In the genomic region with DNA sequence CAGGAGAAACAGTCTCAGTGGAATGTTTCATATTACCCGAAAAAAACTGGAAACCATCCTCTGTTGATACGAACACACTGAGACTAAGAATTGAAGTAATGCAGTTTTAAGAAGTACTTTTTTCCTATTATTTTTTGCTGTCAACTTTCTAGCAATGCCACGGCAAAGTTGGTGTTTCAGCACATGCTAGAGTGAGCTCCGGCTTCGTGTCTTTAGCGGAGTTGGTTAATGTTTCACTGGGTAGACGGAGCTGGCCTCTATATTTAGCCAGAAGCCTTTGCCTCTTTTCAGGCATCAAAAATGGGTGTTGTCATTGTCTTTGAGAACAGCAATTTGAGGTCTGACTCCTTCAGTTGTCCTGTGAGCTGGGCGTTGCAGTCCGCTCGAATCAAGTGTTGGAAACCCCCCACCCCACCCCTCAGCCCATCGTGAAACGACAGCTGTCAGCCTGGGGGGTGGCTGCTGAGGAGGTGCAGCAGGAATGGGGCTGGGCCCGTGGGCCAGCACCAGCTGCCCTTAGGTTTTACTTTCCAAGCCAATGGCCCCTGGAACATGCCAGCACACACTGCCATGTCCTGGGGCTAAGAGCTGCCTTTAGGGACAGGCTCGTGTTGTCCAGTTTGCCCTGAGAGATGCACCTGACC, we compare ENCODE assay signal across 8 cellular contexts. TPM values are rescaled to one million over a fixed set of nuclear protein-coding genes. Genes with fewer than 3 reads are reported as not detected.
DNase-seq lines count a peak whose midpoint lies in the region; ATAC-seq and TF ChIP-seq lines count a peak whose summit lies in the region.
"Not testable (repeated sequence)": the region's sequence is repeated elsewhere in the genome, so short reads cannot be mapped to it uniquely, and the experiment has no call there.
"Had no signal": no experiment of that assay in that cellular context is flagged by ENCODE, and none has a peak within 500 bp of the region (broad histone marks: within the 10 kb centered on the region; RNA-seq: fewer than 3 reads in every experiment).

No MANE protein-coding gene starts in this region.

- H3K36me3 ChIP-seq in RWPE2 (ENCODE audit: low read depth); kidney epithelial cell (ENCODE audit: control insufficient read depth, insufficient read depth, low read length); lower lobe of right lung; psoas muscle (ENCODE audit: insufficient read depth in 1 of 2, low read depth in 1 of 2); spleen: not testable (repeated sequence)

- not testable (repeated sequence) for TF ChIP-seq POLR2A in spleen (IDR thresholded peaks at IDR 0.05)

- not testable (repeated sequence) for H3K27ac ChIP-seq in RWPE2 (ENCODE audit: poor library complexity, severe bottlenecking); lower lobe of right lung; spleen
- H3K27ac ChIP-seq in psoas muscle: peak overlapping the region; percentile 58

- not testable (repeated sequence) for TF ChIP-seq CTCF in RWPE2 (IDR thresholded peaks at IDR 0.05; ENCODE audit: poor library complexity, severe bottlenecking); kidney epithelial cell (IDR thresholded peaks at IDR 0.05; ENCODE audit: insufficient read depth, low read length, poor library complexity, severe bottlenecking); lower lobe of right lung (IDR thresholded peaks at IDR 0.05); psoas muscle (IDR thresholded peaks at IDR 0.05); spleen (IDR thresholded peaks at IDR 0.05 in 8 of 11, conservative IDR thresholded peaks at IDR 0.05 in 3 of 11)

- WGBS in psoas muscle, 3 donors: 28 to 51% (median 31%) methylated on average over 13 to 14 of the region's 14 CpGs
- WGBS in spleen, 5 donors: 83 to 90% (median 87%) methylated on average over 11 to 14 of the region's 14 CpGs

- ATAC-seq in RWPE2 (ENCODE audit: low read depth); lower lobe of right lung; psoas muscle: not testable (repeated sequence)

- DNase-seq in DMS53 treated with DMSO at 0.1 percent for 48 hours (lab: John Stamatoyannopoulos, UW; ENCODE audit: unreplicated experiment) (peak; percentile 19), RWPE2 (ENCODE audit: low spot score) (peak; percentile 62), glomerular visceral epithelial cell (ENCODE audit: extremely low spot score) (peak; percentile 68), kidney epithelial cell (ENCODE audit: low read depth) (peak; percentile 23), lower lobe of right lung (peak; percentile 20), psoas muscle (peak; percentile 7 to 43), spleen (peak; percentile 72)

- H3K27me3 ChIP-seq in RWPE2 (ENCODE audit: insufficient read depth, poor library complexity, severe bottlenecking); kidney epithelial cell (ENCODE audit: control insufficient read depth, insufficient read depth, low read length); lower lobe of right lung (ENCODE audit: low read depth); psoas muscle (ENCODE audit: insufficient read depth in 3 of 3, low read length in 2 of 3); spleen (replicated peaks in 1 of 7): not testable (repeated sequence)

- H3K9me3 ChIP-seq in RWPE2 (ENCODE audit: severe bottlenecking); lower lobe of right lung; psoas muscle; spleen: not testable (repeated sequence)

- peaks cover 15% of the 10 kb centered on the region for H3K4me1 ChIP-seq in RWPE2 (ENCODE audit: insufficient read depth, poor library complexity, severe bottlenecking)
- H3K4me1 ChIP-seq in lower lobe of right lung: peaks cover 17% of the 10 kb centered on the region
- H3K4me1 ChIP-seq in psoas muscle: peaks cover 30% of the 10 kb centered on the region
- peaks cover 27 to 55% (median 40%) of the 10 kb centered on the region in 6 donors for H3K4me1 ChIP-seq in spleen

- intact Hi-C loops in lower lobe of right lung (cut with DNase I); spleen (cut with DNase I; ENCODE audit: low total_unique reads): not testable (repeated sequence)
- intact Hi-C loops in psoas muscle (cut with DNase I): loop anchor here (5.0 to 10.0 kb wide), 2 partner anchors 137 to 450 kb away; no protein-coding TSS in a partner anchor

- not testable (repeated sequence) for H3K4me3 ChIP-seq in RWPE2 (ENCODE audit: severe bottlenecking); kidney epithelial cell (ENCODE audit: low read depth, low read length); lower lobe of right lung; psoas muscle; spleen

RNA-seq across cellular contexts. Expression of a gene that starts 56.5 kb away (rescaled TPM):
- total RNA-seq in kidney epithelial cell (27.4 and 33.4 TPM in 2 replicates), lower lobe of right lung (5.3 TPM), psoas muscle (1 to 10 TPM in 2 of 4 donors, under 1 TPM in 2; 0.74 to 1.3 (median 0.96) TPM), spleen (10 to 100 TPM in 1 of 7 donors, 1 to 10 TPM in 6; 3.4 to 15.0 (median 8.3) TPM)
- polyA plus RNA-seq in psoas muscle (under 1 TPM; 0.32 to 0.61 (median 0.59) TPM), spleen (1 to 10 TPM in 2 of 3 donors, under 1 TPM in 1; 0.47 to 8.4 (median 2.2) TPM)
- total RNA-seq: CD8-positive, alpha-beta T cell had no signal

Comparison
In these comparisons a context has a peak if more than half of its experiments do, and no peak if none do; other contexts are left out.
1. DNase-seq: peak in every context shown above with its lines; median percentile 72 in spleen; 68 in glomerular visceral epithelial cell; 62 in RWPE2; 25 in psoas muscle; 23 in kidney epithelial cell; 20 in lower lobe of right lung; 19 in DMS53 treated with DMSO at 0.1 percent for 48 hours.